In the genomic region with DNA sequence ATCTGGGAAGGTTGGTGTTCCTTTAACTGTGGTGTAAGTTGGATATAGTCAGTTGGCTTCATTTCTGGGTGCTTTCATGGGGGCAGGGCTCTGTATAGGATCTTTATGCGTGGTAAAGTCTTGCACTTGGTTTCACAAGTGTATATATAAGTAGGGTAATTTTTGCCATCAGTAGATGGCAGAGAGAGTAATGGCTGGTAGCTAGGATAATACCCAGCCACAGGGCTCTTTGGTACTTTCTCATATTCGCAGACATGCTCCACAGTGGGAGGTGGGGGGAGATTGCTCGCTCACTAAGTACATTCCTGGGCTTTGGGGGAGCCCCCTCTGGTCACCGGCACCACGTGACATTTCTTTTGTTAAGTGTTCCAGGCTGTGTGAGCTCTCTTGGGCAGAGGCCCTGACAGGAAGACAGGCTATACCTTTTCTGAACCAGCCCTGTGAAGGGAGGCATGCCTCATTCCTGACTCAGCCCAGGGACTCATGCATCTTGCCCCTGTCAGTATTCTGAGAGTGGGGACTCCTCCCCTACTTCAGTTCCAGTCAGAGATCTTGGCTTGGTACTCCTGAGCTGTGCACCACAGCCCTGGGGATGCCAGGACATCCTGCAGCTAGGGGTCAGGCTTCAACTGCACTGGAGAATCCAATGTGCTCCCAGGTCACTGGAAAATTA, we compare ENCODE assay signal across 17 cellular contexts. TPM values are rescaled to one million over a fixed set of nuclear protein-coding genes. Genes with fewer than 3 reads are reported as not detected.
A peak's percentile ranks its signal among the peaks of the same experiment; 100 is the strongest.
DNase-seq lines count a peak whose midpoint lies in the region; ATAC-seq lines count a peak whose summit lies in the region.
"Had no signal": no experiment of that assay in that cellular context is flagged by ENCODE, and none has a peak within 500 bp of the region (broad histone marks: within the 10 kb centered on the region; RNA-seq: fewer than 3 reads in every experiment).

No MANE protein-coding gene starts in this region.

- peaks cover 0 to 13% (median 7%) of the 10 kb centered on the region in 7 donors for H3K9me3 Mint-ChIP-seq in naive B cell

- peaks cover 47 to 58% (median 56%) of the 10 kb centered on the region in 3 donors for H3K4me1 Mint-ChIP-seq in naive B cell

- peaks cover 0 to 16% of the 10 kb centered on the region in 2 donors for H3K36me3 Mint-ChIP-seq in naive B cell

- peak overlapping the region in 2 of 8 donors; percentile 7 to 26 for H3K4me3 Mint-ChIP-seq in naive B cell

- peak; percentile 48 for ATAC-seq in GM18868 (IDR thresholded peaks at IDR 0.05; ENCODE audit: unreplicated experiment)
- ATAC-seq in naive B cell (ENCODE audit: low read depth in 2 of 2) = no peak
- no peak for ATAC-seq in HG03175 (IDR thresholded peaks at IDR 0.05; ENCODE audit: unreplicated experiment)
- ATAC-seq: left ventricle myocardium superior had no signal

- DNase-seq in HT1080 (ENCODE audit: low read depth) (peak; percentile 76), astrocyte of the hippocampus (ENCODE audit: low read depth, low spot score) (peak; percentile 24), naive B cell (no peak), inferior parietal cortex (ENCODE audit: extremely low spot score) (no peak)
- no peak for DNase-seq in activated naive CD4-positive, alpha-beta T cell treated with anti-CD3 and anti-CD28 coated beads, Interleukin-2, amount 50 U/mL, for 16 hours
- DNase-seq: activated effector memory CD4-positive, alpha-beta T cell treated with anti-CD3 and anti-CD28 coated beads, Interleukin-2, amount 50 U/mL, for 16 hours; aorta; foreskin melanocyte; HCEC 1CT; left ventricle myocardium superior; NCI-H1436; NCI-H2171 treated with DMSO at 0.1 percent for 48 hours; NCI-H82 had no signal

- peak overlapping the region in 4 of 6 donors; percentile 0 to 82 (median 54) for H3K27ac Mint-ChIP-seq in naive B cell

- no peaks in the 10 kb centered on the region for H3K27me3 Mint-ChIP-seq in naive B cell

RNA-seq across cellular contexts. Expression of gene FCRL2, which starts 37.6 kb away (rescaled TPM):
- not detected in 2 replicates for total RNA-seq in HT1080 (2014; rRNA removed; shearing (Covaris generic))
- polyA plus RNA-seq in HT1080 (2015; cell fraction: cytosol; rRNA removed) = not detected in 2 replicates
- not detected in 2 replicates for polyA plus RNA-seq in HT1080 (2015; cell fraction: nucleus; rRNA removed)
- polyA plus RNA-seq in naive B cell (ENCODE audit: low read depth in 6 of 6) = 10 to 100 TPM; 26.1 to 98.4 (median 41.4) TPM
- total RNA-seq: left ventricle myocardium superior, skeletal muscle tissue had no signal
- polyA plus RNA-seq: aorta, BJ had no signal

RNA-seq across cellular contexts. Expression of gene FCRL3, which starts 38.8 kb away (rescaled TPM):
- total RNA-seq in HT1080 (2014; rRNA removed; shearing (Covaris generic)) = 0.03 and 0.18 TPM in 2 replicates
- 0.02 and 0.11 TPM in 2 replicates for polyA plus RNA-seq in HT1080 (2015; cell fraction: cytosol; rRNA removed)
- polyA plus RNA-seq in HT1080 (2015; cell fraction: nucleus; rRNA removed) = 0.16 and 0.33 TPM in 2 replicates
- 100 to 1,000 TPM; 129 to 322 (median 238) TPM for polyA plus RNA-seq in naive B cell (ENCODE audit: low read depth in 6 of 6)
- total RNA-seq: left ventricle myocardium superior, skeletal muscle tissue had no signal
- polyA plus RNA-seq: BJ had no signal

Comparison
In these comparisons a context has a peak if more than half of its experiments do, and no peak if none do; other contexts are left out.
1. DNase-seq: peak in HT1080 (single experiment) and astrocyte of the hippocampus (single experiment); none in naive B cell (single experiment), activated naive CD4-positive, alpha-beta T cell treated with anti-CD3 and anti-CD28 coated beads, Interleukin-2, amount 50 U/mL, for 16 hours (single experiment) and inferior parietal cortex (single experiment).